ENCODE assay signal across 22 cellular contexts in the genomic region with DNA sequence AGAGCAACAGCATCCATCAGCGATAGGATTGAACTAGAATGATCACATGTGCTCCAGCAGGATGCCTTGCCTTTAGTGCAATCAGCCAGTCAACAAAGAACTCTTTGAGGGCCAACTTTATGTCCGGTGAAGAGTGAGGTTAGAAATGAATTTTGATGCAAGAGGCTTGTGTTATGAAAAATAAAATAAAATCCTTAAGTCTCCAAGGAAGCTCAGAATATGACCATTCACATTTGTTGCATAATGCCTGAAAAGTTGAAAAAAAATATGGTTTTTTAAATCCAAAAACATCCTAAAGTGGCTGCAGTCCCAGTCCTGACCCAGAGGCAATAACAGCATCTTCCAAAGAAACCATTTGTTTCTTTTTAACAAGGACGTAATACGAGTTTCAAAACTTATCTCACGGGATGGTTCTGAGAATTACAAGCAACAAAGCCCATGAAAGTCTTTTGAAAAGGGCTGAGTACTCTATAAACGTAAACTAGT.
DNase-seq lines count a peak whose midpoint lies in the region; ATAC-seq and TF ChIP-seq lines count a peak whose summit lies in the region.
"Had no signal": no experiment of that assay in that cellular context is flagged by ENCODE, and none has a peak within 500 bp of the region (broad histone marks: within the 10 kb centered on the region; RNA-seq: fewer than 3 reads in every experiment).

No MANE protein-coding gene starts in this region.

- H3K4me1 Mint-ChIP-seq in activated naive CD8-positive, alpha-beta T cell treated with anti-CD3 and anti-CD28 coated beads for 36 hours: no peaks in the 10 kb centered on the region
- H3K4me1 Mint-ChIP-seq: CD8-positive, alpha-beta memory T cell had no signal

- TF ChIP-seq EP300 in stomach (IDR thresholded peaks at IDR 0.05): no peak

- TF ChIP-seq CTCF in AG10803 (conservative IDR thresholded peaks at IDR 0.05; ENCODE audit: low read length): no peak
- TF ChIP-seq CTCF in left lung (IDR thresholded peaks at IDR 0.05): no peak
- TF ChIP-seq CTCF in stomach (IDR thresholded peaks at IDR 0.05): no peak

- intact Hi-C loops in left lung (cut with DNase I) (no loop called here), stomach (cut with DNase I; ENCODE audit: low total_unique reads) (no loop called here)

- no peak overlapping the region for H3K4me3 ChIP-seq in AG10803 (ENCODE audit: low read length)
- no peak overlapping the region for H3K4me3 ChIP-seq in left lung
- H3K4me3 ChIP-seq in stomach: no peak overlapping the region
- H3K4me3 ChIP-seq: adrenal gland, PC-9, SK-N-MC, smooth muscle cell had no signal

- peak; percentile 60 for ATAC-seq in left lung
- ATAC-seq: foreskin keratinocyte, left lobe of liver had no signal

- 71 to 82% (median 75%) methylated on average over 6 of the region's 6 CpGs for WGBS in stomach, 5 donors

- TF ChIP-seq POLR2A in stomach (IDR thresholded peaks at IDR 0.05): no peak

- H3K36me3 Mint-ChIP-seq in activated naive CD8-positive, alpha-beta T cell treated with anti-CD3 and anti-CD28 coated beads for 36 hours: no peaks in the 10 kb centered on the region
- H3K36me3 Mint-ChIP-seq: CD8-positive, alpha-beta memory T cell had no signal

- H3K36me3 ChIP-seq in left lung (no peaks in the 10 kb centered on the region), stomach (no peaks in the 10 kb centered on the region)
- H3K36me3 ChIP-seq: adrenal gland had no signal

- H3K4me1 ChIP-seq in left lung (no peaks in the 10 kb centered on the region), stomach (no peaks in the 10 kb centered on the region)
- H3K4me1 ChIP-seq: adrenal gland, foreskin keratinocyte had no signal

- DNase-seq in AG10803 (ENCODE audit: low read depth) (peak; percentile 24), fibroblast of gingiva (ENCODE audit: low read depth) (peak; percentile 80), left lung (no peak), stomach (no peak), caudate nucleus (lab: John Stamatoyannopoulos, UW) (no peak), CD1c-positive myeloid dendritic cell (ENCODE audit: extremely low spot score) (no peak)
- DNase-seq in activated naive CD8-positive, alpha-beta T cell treated with anti-CD3 and anti-CD28 coated beads for 36 hours: no peak
- DNase-seq in activated effector memory CD4-positive, alpha-beta T cell treated with Interleukin-2 at 50 U/mL for 16 hours: no peak
- DNase-seq: adrenal gland; CD8-positive, alpha-beta memory T cell; cerebellar nuclear complex; DMS79 treated with DMSO at 0.1 percent for 48 hours; effector memory CD4-positive, alpha-beta T cell; foreskin keratinocyte; NCI-H1436; NCI-H748 treated with DMSO at 0.1 percent for 48 hours; occipital lobe; PC-9; stimulated activated CD4-positive, alpha-beta T cell treated with anti-CD3 and anti-CD28 coated beads, Interleukin-4, amount 100 ng/mL, for 4 hours had no signal

- no peaks in the 10 kb centered on the region for H3K27me3 ChIP-seq in left lung
- no peaks in the 10 kb centered on the region for H3K27me3 ChIP-seq in stomach
- H3K27me3 ChIP-seq: adrenal gland, foreskin keratinocyte had no signal

- H3K27ac Mint-ChIP-seq in activated naive CD8-positive, alpha-beta T cell treated with anti-CD3 and anti-CD28 coated beads for 36 hours: no peak overlapping the region
- H3K27ac Mint-ChIP-seq: CD8-positive, alpha-beta memory T cell had no signal

- H3K9me3 Mint-ChIP-seq in activated naive CD8-positive, alpha-beta T cell treated with anti-CD3 and anti-CD28 coated beads for 36 hours: no peaks in the 10 kb centered on the region

- no peak overlapping the region for H3K4me3 Mint-ChIP-seq in activated naive CD8-positive, alpha-beta T cell treated with anti-CD3 and anti-CD28 coated beads for 36 hours
- H3K4me3 Mint-ChIP-seq: CD8-positive, alpha-beta memory T cell had no signal

- peaks cover 0 to 5% of the 10 kb centered on the region in 2 donors for H3K9me3 ChIP-seq in left lung
- H3K9me3 ChIP-seq in stomach: no peaks in the 10 kb centered on the region
- H3K9me3 ChIP-seq: adrenal gland had no signal

- no peaks in the 10 kb centered on the region for H3K27me3 Mint-ChIP-seq in activated naive CD8-positive, alpha-beta T cell treated with anti-CD3 and anti-CD28 coated beads for 36 hours
- H3K27me3 Mint-ChIP-seq: CD8-positive, alpha-beta memory T cell had no signal

- H3K27ac ChIP-seq in left lung (peak overlapping the region in 1 of 2 donors; percentile 65), stomach (peak overlapping the region in 3 of 5 donors; percentile 22 to 41 (median 31)), caudate nucleus (ENCODE audit: low read depth, low read length) (no peak overlapping the region)
- H3K27ac ChIP-seq: foreskin keratinocyte, PC-9, SK-N-MC had no signal

Comparison
In these comparisons a context has a peak if more than half of its experiments do, and no peak if none do; other contexts are left out.
1. DNase-seq: peak in AG10803 (single experiment) and fibroblast of gingiva (single experiment); none in left lung (0 of 2), stomach (single experiment), caudate nucleus (0 of 61), CD1c-positive myeloid dendritic cell (single experiment), activated naive CD8-positive, alpha-beta T cell treated with anti-CD3 and anti-CD28 coated beads for 36 hours (single experiment) and activated effector memory CD4-positive, alpha-beta T cell treated with Interleukin-2 at 50 U/mL for 16 hours (single experiment).